ENCODE assay signal across 19 cellular contexts in genomic region chr12:93127107-93127560, GRCh38.
A peak's percentile ranks its signal among the peaks of the same experiment; 100 is the strongest.
DNase-seq lines count a peak whose midpoint lies in the region; ATAC-seq and TF ChIP-seq lines count a peak whose summit lies in the region.
"Had no signal": no experiment of that assay in that cellular context is flagged by ENCODE, and none has a peak within 500 bp of the region (broad histone marks: within the 10 kb centered on the region; RNA-seq: fewer than 3 reads in every experiment).

No MANE protein-coding gene starts in this region.

- no peak for DNase-seq in chondrocyte (ENCODE audit: low spot score)
- DNase-seq in iris pigment epithelial cell (ENCODE audit: low read depth): peak; percentile 56
- no peak for DNase-seq in sciatic nerve (ENCODE audit: low spot score)
- DNase-seq in GF-D8 (lab: John Stamatoyannopoulos, UW): no peak
- no peak for DNase-seq in activated CD8-positive, alpha-beta memory T cell treated with anti-CD3 and anti-CD28 coated beads, Interleukin-2, amount 50 U/mL, for 4 hours
- DNase-seq in stimulated activated CD4-positive, alpha-beta T cell treated with anti-CD3 and anti-CD28 coated beads, Interleukin-2, amount 100 ng/mL, for 48 hours: no peak
- DNase-seq: activated CD4-positive, alpha-beta T cell treated with anti-CD3 and anti-CD28 coated beads, Interleukin-2, amount 50 U/mL, for 1 hour; activated T-cell treated with anti-CD3 and anti-CD28 coated beads, Interleukin-2, amount 50 U/mL, for 72 hours; CD8-positive, alpha-beta T cell; GDM1; nucleus accumbens; SHP77; stimulated activated CD4-positive, alpha-beta T cell treated with anti-CD3 and anti-CD28 coated beads, Interleukin-15, amount 100 ng/mL, for 24 hours had no signal

- H3K4me1 ChIP-seq in ACC112 (ENCODE audit: control insufficient read depth, insufficient read depth, low read length, unreplicated experiment): peaks cover 26% of the 10 kb centered on the region
- H3K4me1 ChIP-seq: uterus had no signal

- ATAC-seq in sciatic nerve (peak; percentile 16), GM21786 (IDR thresholded peaks at IDR 0.05; ENCODE audit: unreplicated experiment) (no peak)
- ATAC-seq: activated T-cell treated with anti-CD3 and anti-CD28 coated beads, Interleukin-2, amount 50 U/mL, for 72 hours; CD8-positive, alpha-beta T cell had no signal

- H3K27me3 Mint-ChIP-seq in chondrocyte (ENCODE audit: low read depth): no peaks in the 10 kb centered on the region
- H3K27me3 Mint-ChIP-seq: dendritic cell treated with granulocyte-macrophage colony-stimulating factor and Interleukin-4, amounts not matched to agents 40 ng/mL and 50 ng/mL, for 4 days had no signal

- no peak overlapping the region for H2AFZ ChIP-seq in ACC112 (ENCODE audit: low read length, unreplicated experiment)

- H3K27me3 ChIP-seq in ACC112 (ENCODE audit: insufficient read depth, low read length): no peaks in the 10 kb centered on the region
- H3K27me3 ChIP-seq: uterus had no signal

- H3K9me3 Mint-ChIP-seq in chondrocyte (ENCODE audit: low read depth): no peaks in the 10 kb centered on the region
- H3K9me3 Mint-ChIP-seq: CD8-positive, alpha-beta T cell; dendritic cell treated with granulocyte-macrophage colony-stimulating factor and Interleukin-4, amounts not matched to agents 40 ng/mL and 50 ng/mL, for 4 days; mesothelial cell of epicardium had no signal

- no peak overlapping the region for H3K4me3 ChIP-seq in ACC112 (ENCODE audit: low read depth, low read length)
- H3K4me3 ChIP-seq: A549, uterus had no signal

- peak overlapping the region; percentile 20 for H3K4me3 Mint-ChIP-seq in chondrocyte (ENCODE audit: unreplicated experiment)
- H3K4me3 Mint-ChIP-seq: activated T-cell treated with anti-CD3 and anti-CD28 coated beads, Interleukin-2, amount 50 U/mL, for 72 hours; CD8-positive, alpha-beta T cell; dendritic cell treated with granulocyte-macrophage colony-stimulating factor and Interleukin-4, amounts not matched to agents 40 ng/mL and 50 ng/mL, for 4 days; mesothelial cell of epicardium had no signal

- no peaks in the 10 kb centered on the region for H3K36me3 ChIP-seq in ACC112 (ENCODE audit: insufficient read depth, low read length)
- H3K36me3 ChIP-seq: uterus had no signal

- H3K27ac ChIP-seq in ACC112 (ENCODE audit: low read depth, low read length): peak overlapping the region; percentile 30; the same call in 1 of the 2 replicates
- H3K27ac ChIP-seq: A549, uterus had no signal

- intact Hi-C loops in sciatic nerve (cut with DNase I): no loop called here

- H3K27ac Mint-ChIP-seq in chondrocyte (ENCODE audit: unreplicated experiment): peak overlapping the region; percentile 78
- H3K27ac Mint-ChIP-seq: activated T-cell treated with anti-CD3 and anti-CD28 coated beads, Interleukin-2, amount 50 U/mL, for 72 hours; CD8-positive, alpha-beta T cell; dendritic cell treated with granulocyte-macrophage colony-stimulating factor and Interleukin-4, amounts not matched to agents 40 ng/mL and 50 ng/mL, for 4 days; mesothelial cell of epicardium had no signal

- no peaks in the 10 kb centered on the region for H3K36me3 Mint-ChIP-seq in chondrocyte (ENCODE audit: low read depth)
- H3K36me3 Mint-ChIP-seq: CD8-positive, alpha-beta T cell; mesothelial cell of epicardium had no signal

- H3K4me1 Mint-ChIP-seq in chondrocyte (ENCODE audit: low read depth): peaks cover 31% of the 10 kb centered on the region

- TF ChIP-seq CTCF in chondrocyte (IDR thresholded peaks at IDR 0.05): no peak

- no peaks in the 10 kb centered on the region for H3K79me2 ChIP-seq in ACC112 (ENCODE audit: control insufficient read depth, insufficient read depth, low read length, unreplicated experiment)
